Comparison of ENCODE assay signal across 10 cellular contexts in the genomic region with DNA sequence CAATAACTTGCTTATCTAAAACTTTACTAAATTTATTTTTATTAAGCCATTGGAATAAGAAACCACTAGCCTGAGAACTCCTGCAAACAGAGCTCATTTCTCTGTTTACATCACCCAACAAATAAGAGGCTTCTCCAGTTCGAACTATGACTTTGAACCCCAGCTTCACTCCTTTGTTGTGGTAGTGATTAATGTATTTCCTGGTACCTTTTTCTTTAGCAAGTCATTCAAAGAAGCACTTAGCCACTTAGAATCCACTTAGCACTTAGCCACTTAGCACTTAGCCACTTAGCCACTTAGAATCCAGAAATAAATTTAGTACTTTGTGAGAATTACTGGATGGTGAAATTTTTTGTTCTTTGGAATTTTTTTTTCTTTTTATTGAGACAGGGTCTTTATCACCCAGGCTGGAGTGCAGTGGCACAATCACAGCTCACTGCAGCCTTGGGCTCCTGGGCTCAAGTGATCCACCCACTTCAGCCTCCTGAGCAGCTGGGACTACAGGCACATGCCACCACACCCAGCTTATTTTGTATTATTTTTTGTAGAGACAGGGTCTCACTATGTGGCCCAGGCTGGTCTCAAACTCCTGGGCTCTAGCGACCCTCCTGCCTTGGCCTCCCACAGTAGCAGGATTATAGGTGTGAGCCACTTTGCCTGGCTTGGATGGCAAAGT. TPM values are rescaled to one million over a fixed set of nuclear protein-coding genes. Genes with fewer than 3 reads are reported as not detected.
"Had no signal": no experiment of that assay in that cellular context is flagged by ENCODE, and none has a peak within 500 bp of the region (broad histone marks: within the 10 kb centered on the region; RNA-seq: fewer than 3 reads in every experiment).

No MANE protein-coding gene starts in this region.

RNA-seq across cellular contexts. Expression of gene C12orf71, which starts 27.8 kb away (rescaled TPM):
- total RNA-seq: activated B cell treated with CpG ODN at 0.5 μM for 24 hours; fibroblast of villous mesenchyme; lower leg skin; mononuclear cell; naive thymus-derived CD8-positive, alpha-beta T cell; posterior vena cava; right atrium auricular region; T-helper 17 cell; transverse colon had no signal
- polyA plus RNA-seq: esophagus; naive thymus-derived CD8-positive, alpha-beta T cell had no signal
